ENCODE assay signal across 1 cellular context in the genomic region with DNA sequence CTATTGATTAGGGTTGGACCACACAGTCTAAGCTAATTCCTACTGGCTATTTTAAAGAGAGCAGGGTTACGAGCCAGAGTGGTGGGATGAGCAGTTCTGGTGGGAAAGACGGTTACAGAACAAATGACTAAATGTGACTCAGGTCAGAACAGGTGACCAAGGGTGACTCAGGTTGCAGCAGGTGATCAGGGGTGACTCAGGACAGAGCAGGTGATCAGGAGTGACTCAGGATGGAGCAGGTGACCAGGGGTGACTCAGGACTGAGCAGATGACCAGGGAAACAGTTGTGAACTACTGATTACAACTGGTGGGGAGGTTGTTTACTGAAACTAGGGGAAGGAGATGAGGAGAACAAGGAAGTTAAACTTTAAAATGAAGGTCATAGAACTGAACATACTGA.
TF ChIP-seq lines count a peak whose summit lies in the region.

No MANE protein-coding gene starts in this region.

TF ChIP-seq in HepG2, 621 proteins besides CTCF, POLR2A, EP300 and RAD21 (continued from another document):
- TF ChIP-seq MATR3 (CRISPR knock-in tag; IDR thresholded peaks at IDR 0.05) = no peak
- no peak for TF ChIP-seq FOXJ3 (CRISPR knock-in tag; IDR thresholded peaks at IDR 0.05; ENCODE audit: borderline replicate concordance)
- TF ChIP-seq FOSL2 (CRISPR knock-in tag; IDR thresholded peaks at IDR 0.05) = peak; percentile 17; the same call in 1 of the 2 replicates
- no peak for TF ChIP-seq MED8 (CRISPR knock-in tag; IDR thresholded peaks at IDR 0.05; ENCODE audit: insufficient replicate concordance)
- TF ChIP-seq, protein P1, sequence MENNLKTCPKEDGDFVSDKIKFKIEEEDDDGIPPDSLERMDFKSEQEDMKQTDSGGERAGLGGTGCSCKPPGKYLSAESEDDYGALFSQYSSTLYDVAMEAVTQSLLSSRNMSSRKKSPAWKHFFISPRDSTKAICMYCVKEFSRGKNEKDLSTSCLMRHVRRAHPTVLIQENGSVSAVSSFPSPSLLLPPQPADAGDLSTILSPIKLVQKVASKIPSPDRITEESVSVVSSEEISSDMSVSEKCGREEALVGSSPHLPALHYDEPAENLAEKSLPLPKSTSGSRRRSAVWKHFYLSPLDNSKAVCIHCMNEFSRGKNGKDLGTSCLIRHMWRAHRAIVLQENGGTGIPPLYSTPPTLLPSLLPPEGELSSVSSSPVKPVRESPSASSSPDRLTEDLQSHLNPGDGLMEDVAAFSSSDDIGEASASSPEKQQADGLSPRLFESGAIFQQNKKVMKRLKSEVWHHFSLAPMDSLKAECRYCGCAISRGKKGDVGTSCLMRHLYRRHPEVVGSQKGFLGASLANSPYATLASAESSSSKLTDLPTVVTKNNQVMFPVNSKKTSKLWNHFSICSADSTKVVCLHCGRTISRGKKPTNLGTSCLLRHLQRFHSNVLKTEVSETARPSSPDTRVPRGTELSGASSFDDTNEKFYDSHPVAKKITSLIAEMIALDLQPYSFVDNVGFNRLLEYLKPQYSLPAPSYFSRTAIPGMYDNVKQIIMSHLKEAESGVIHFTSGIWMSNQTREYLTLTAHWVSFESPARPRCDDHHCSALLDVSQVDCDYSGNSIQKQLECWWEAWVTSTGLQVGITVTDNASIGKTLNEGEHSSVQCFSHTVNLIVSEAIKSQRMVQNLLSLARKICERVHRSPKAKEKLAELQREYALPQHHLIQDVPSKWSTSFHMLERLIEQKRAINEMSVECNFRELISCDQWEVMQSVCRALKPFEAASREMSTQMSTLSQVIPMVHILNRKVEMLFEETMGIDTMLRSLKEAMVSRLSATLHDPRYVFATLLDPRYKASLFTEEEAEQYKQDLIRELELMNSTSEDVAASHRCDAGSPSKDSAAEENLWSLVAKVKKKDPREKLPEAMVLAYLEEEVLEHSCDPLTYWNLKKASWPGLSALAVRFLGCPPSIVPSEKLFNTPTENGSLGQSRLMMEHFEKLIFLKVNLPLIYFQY (CRISPR knock-in tag; IDR thresholded peaks at IDR 0.05; ENCODE audit: borderline replicate concordance) = no peak
